15 cellular contexts compared by ENCODE assay signal in the genomic region with DNA sequence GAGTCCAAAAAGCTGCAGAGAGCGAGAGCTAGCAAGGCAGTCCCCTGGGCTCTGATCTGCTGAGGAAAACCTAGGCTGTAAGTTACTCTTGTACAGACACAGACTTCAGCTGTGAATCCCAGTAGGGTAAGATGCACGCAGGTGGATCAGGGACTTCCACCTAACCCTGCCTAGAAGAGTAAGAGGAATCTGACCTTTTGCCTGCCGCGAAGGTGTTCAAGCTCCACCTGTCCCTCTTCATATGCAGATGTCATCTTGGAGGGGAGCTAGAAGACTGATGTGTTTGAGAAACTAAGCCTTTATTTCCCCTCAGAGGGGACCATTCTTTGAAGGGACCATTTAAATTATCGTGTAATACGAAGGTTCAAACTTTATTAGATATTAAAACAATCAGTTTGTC.
A peak's percentile ranks its signal among the peaks of the same experiment; 100 is the strongest.
DNase-seq lines count a peak whose midpoint lies in the region; ATAC-seq and TF ChIP-seq lines count a peak whose summit lies in the region.
"Had no signal": no experiment of that assay in that cellular context is flagged by ENCODE, and none has a peak within 500 bp of the region (broad histone marks: within the 10 kb centered on the region; RNA-seq: fewer than 3 reads in every experiment).

No MANE protein-coding gene starts in this region.

- DNase-seq in GM23338 (ENCODE audit: low spot score) (peak; percentile 44), WTC11 (ENCODE audit: low spot score) (no peak), iPS DF 19.7 (ENCODE audit: low read depth, low spot score) (peak; percentile 12), mesenchymal stem cell (no peak), AG20443 (ENCODE audit: low spot score) (no peak)
- DNase-seq: 8988T; BE2C; Caco-2; CD4-positive, alpha-beta T cell; KG1 had no signal

- ATAC-seq in GM23338 (peak; percentile 92), WTC11 (peak; percentile 91), GM18907 (IDR thresholded peaks at IDR 0.05; ENCODE audit: unreplicated experiment) (no peak), HG02642 (IDR thresholded peaks at IDR 0.05; ENCODE audit: poor library complexity, unreplicated experiment) (no peak), GM21737 (IDR thresholded peaks at IDR 0.05; ENCODE audit: unreplicated experiment) (no peak)
- ATAC-seq: HepG2 had no signal

- no peak overlapping the region for H3K4me2 ChIP-seq in GM23338
- no peak overlapping the region for H3K4me2 ChIP-seq in mesenchymal stem cell (ENCODE audit: low read length, poor library complexity, severe bottlenecking)

- peak overlapping the region; percentile 46 to 55 for H2BK12ac ChIP-seq in mesenchymal stem cell (ENCODE audit: low read length in 2 of 2)

- H4K8ac ChIP-seq in mesenchymal stem cell (ENCODE audit: low read length), result peak overlapping the region; percentile 19

- no peak overlapping the region for H2BK5ac ChIP-seq in mesenchymal stem cell (ENCODE audit: low read depth, low read length, poor library complexity, severe bottlenecking)

- no peak overlapping the region for H3K14ac ChIP-seq in mesenchymal stem cell (ENCODE audit: low read length in 2 of 2)

- no peaks in the 10 kb centered on the region for H3K9me2 ChIP-seq in GM23338 (ENCODE audit: insufficient read depth)

- H3K27ac ChIP-seq in GM23338 (ENCODE audit: low read depth) (no peak overlapping the region), mesenchymal stem cell (ENCODE audit: low read length, poor library complexity, severe bottlenecking) (no peak overlapping the region)
- H3K27ac ChIP-seq: C4-2B had no signal

- H3K4me3 ChIP-seq in GM23338 (no peak overlapping the region), mesenchymal stem cell (ENCODE audit: insufficient read depth in 1 of 2, low read depth in 1 of 2, low read length in 2 of 2) (no peak overlapping the region)

- H3K27me3 Mint-ChIP-seq in GM23338 (ENCODE audit: insufficient read depth, low read depth, poor library complexity) (peaks cover 2% of the 10 kb centered on the region), WTC11 (ENCODE audit: low read depth) (peaks cover 15% of the 10 kb centered on the region)
- H3K27me3 Mint-ChIP-seq: CD4-positive, alpha-beta T cell had no signal

- H3K23ac ChIP-seq in mesenchymal stem cell (ENCODE audit: low read length in 2 of 2), result no peak overlapping the region

- H3K36me3 Mint-ChIP-seq in GM23338 (ENCODE audit: low read depth), result no peaks in the 10 kb centered on the region
- H3K36me3 Mint-ChIP-seq in WTC11, result no peaks in the 10 kb centered on the region

- WGBS in mesenchymal stem cell, result 53% methylated on average over 4 of the region's 6 CpGs

- no peaks in the 10 kb centered on the region for H3K79me1 ChIP-seq in mesenchymal stem cell (replicated peaks; ENCODE audit: low read length, poor library complexity, severe bottlenecking)

- H2BK120ac ChIP-seq in mesenchymal stem cell (ENCODE audit: low read depth, low read length), result no peak overlapping the region

- POLR2A ChIA-PET in WTC11 (lab: Charles Lee), result no interaction called here

- H3K9me3 ChIP-seq in mesenchymal stem cell (ENCODE audit: control insufficient read depth, low read length), result no peaks in the 10 kb centered on the region
- H3K9me3 ChIP-seq: BE2C, Caco-2 had no signal

- no peaks in the 10 kb centered on the region for H3K79me2 ChIP-seq in GM23338 (replicated peaks; ENCODE audit: insufficient read depth)

- no peak overlapping the region for H3K27ac Mint-ChIP-seq in GM23338
- H3K27ac Mint-ChIP-seq in WTC11, result no peak overlapping the region
- H3K27ac Mint-ChIP-seq: CD4-positive, alpha-beta T cell had no signal

- peak overlapping the region in 1 of 2 experiments; percentile 53 for H3K18ac ChIP-seq in mesenchymal stem cell (ENCODE audit: low read depth in 1 of 2, low read length in 2 of 2)

- no peak for TF ChIP-seq CTCF in GM23338 (conservative IDR thresholded peaks at IDR 0.05; ENCODE audit: low read depth in 2 of 2)
- TF ChIP-seq CTCF in WTC11 (IDR thresholded peaks at IDR 0.05), result no peak

- CTCF ChIA-PET in WTC11 (lab: Charles Lee), result interaction anchor here (1.1 to 2.2 kb wide), 3 partner anchors 14 to 180 kb away, joined by 3 to 12 read pairs (median 8); no protein-coding TSS in a partner anchor

- peaks cover 28% of the 10 kb centered on the region for H3K4me1 Mint-ChIP-seq in GM23338
- H3K4me1 Mint-ChIP-seq in WTC11, result peaks cover 43% of the 10 kb centered on the region

- H2BK15ac ChIP-seq in mesenchymal stem cell (ENCODE audit: low read depth, poor library complexity, severe bottlenecking), result no peak overlapping the region

- H3F3A ChIP-seq in GM23338 (replicated peaks; ENCODE audit: low read depth), result no peaks in the 10 kb centered on the region

- H3K4ac ChIP-seq in mesenchymal stem cell (ENCODE audit: low read depth in 1 of 2, low read length in 2 of 2), result no peak overlapping the region

- H3K27me3 ChIP-seq in GM23338 (ENCODE audit: insufficient read depth), result no peaks in the 10 kb centered on the region
- no peaks in the 10 kb centered on the region for H3K27me3 ChIP-seq in mesenchymal stem cell (ENCODE audit: control insufficient read depth in 1 of 2, insufficient read depth in 1 of 2, low read length in 2 of 2)
- H3K27me3 ChIP-seq: BE2C had no signal

- peak overlapping the region; percentile 74 for H4K91ac ChIP-seq in mesenchymal stem cell (ENCODE audit: low read length)

- no peak overlapping the region for H2AK5ac ChIP-seq in mesenchymal stem cell (ENCODE audit: low read length, severe bottlenecking)

- H3K9me3 Mint-ChIP-seq in GM23338 (no peaks in the 10 kb centered on the region), WTC11 (no peaks in the 10 kb centered on the region; the same call in 1 of the 2 replicates)
- H3K9me3 Mint-ChIP-seq: CD4-positive, alpha-beta T cell had no signal

- H3K36me3 ChIP-seq in GM23338 (ENCODE audit: insufficient read depth), result no peaks in the 10 kb centered on the region
- no peaks in the 10 kb centered on the region for H3K36me3 ChIP-seq in mesenchymal stem cell (ENCODE audit: control insufficient read depth in 1 of 2, insufficient read depth in 2 of 2, low read depth in 1 of 2, low read length in 2 of 2)
- H3K36me3 ChIP-seq: BE2C had no signal

- H3K9ac ChIP-seq in mesenchymal stem cell (ENCODE audit: low read length), result no peak overlapping the region

- H4K20me1 ChIP-seq in GM23338 (replicated peaks; ENCODE audit: insufficient read depth), result no peaks in the 10 kb centered on the region

- H3K4me1 ChIP-seq in GM23338 (ENCODE audit: insufficient read depth) (peaks cover 14% of the 10 kb centered on the region), mesenchymal stem cell (ENCODE audit: control insufficient read depth, insufficient read depth, low read depth, low read length) (peaks cover 4% of the 10 kb centered on the region)
- H3K4me1 ChIP-seq: BE2C, Caco-2 had no signal

- H2AFZ ChIP-seq in GM23338 (no peak overlapping the region), mesenchymal stem cell (ENCODE audit: low read depth, low read length) (no peak overlapping the region)

- H3K4me3 Mint-ChIP-seq in GM23338 (no peak overlapping the region), WTC11 (no peak overlapping the region)
- H3K4me3 Mint-ChIP-seq: CD4-positive, alpha-beta T cell had no signal

TF ChIP-seq in GM23338, 12 proteins besides CTCF, POLR2A, EP300 and RAD21 (continues in another document):
- no peak for TF ChIP-seq EZH2phosphoT487 (IDR thresholded peaks at IDR 0.05; ENCODE audit: unreplicated experiment)

TF ChIP-seq in WTC11, 78 proteins besides CTCF, POLR2A, EP300 and RAD21:
- TF ChIP-seq, protein P1, sequence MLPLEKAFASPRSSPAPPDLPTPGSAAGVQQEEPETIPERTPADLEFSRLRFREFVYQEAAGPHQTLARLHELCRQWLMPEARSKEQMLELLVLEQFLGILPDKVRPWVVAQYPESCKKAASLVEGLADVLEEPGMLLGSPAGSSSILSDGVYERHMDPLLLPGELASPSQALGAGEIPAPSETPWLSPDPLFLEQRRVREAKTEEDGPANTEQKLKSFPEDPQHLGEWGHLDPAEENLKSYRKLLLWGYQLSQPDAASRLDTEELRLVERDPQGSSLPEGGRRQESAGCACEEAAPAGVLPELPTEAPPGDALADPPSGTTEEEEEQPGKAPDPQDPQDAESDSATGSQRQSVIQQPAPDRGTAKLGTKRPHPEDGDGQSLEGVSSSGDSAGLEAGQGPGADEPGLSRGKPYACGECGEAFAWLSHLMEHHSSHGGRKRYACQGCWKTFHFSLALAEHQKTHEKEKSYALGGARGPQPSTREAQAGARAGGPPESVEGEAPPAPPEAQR (CRISPR knock-in tag; IDR thresholded peaks at IDR 0.05), result no peak
- TF ChIP-seq, protein P2, sequence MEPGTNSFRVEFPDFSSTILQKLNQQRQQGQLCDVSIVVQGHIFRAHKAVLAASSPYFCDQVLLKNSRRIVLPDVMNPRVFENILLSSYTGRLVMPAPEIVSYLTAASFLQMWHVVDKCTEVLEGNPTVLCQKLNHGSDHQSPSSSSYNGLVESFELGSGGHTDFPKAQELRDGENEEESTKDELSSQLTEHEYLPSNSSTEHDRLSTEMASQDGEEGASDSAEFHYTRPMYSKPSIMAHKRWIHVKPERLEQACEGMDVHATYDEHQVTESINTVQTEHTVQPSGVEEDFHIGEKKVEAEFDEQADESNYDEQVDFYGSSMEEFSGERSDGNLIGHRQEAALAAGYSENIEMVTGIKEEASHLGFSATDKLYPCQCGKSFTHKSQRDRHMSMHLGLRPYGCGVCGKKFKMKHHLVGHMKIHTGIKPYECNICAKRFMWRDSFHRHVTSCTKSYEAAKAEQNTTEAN (CRISPR knock-in tag; IDR thresholded peaks at IDR 0.05), result 0 out of 2 replicates have a peak, but pooled peaks have one; percentile 33
- TF ChIP-seq, protein P3, sequence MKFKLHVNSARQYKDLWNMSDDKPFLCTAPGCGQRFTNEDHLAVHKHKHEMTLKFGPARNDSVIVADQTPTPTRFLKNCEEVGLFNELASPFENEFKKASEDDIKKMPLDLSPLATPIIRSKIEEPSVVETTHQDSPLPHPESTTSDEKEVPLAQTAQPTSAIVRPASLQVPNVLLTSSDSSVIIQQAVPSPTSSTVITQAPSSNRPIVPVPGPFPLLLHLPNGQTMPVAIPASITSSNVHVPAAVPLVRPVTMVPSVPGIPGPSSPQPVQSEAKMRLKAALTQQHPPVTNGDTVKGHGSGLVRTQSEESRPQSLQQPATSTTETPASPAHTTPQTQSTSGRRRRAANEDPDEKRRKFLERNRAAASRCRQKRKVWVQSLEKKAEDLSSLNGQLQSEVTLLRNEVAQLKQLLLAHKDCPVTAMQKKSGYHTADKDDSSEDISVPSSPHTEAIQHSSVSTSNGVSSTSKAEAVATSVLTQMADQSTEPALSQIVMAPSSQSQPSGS (CRISPR knock-in tag; IDR thresholded peaks at IDR 0.05; ENCODE audit: borderline replicate concordance, low read depth), result no peak
TF ChIP-seq in WTC11: peak in this region for 1.

Comparison
In these comparisons a context has a peak if more than half of its experiments do, and no peak if none do; other contexts are left out.
1. ATAC-seq: peak in GM23338 (single experiment) and WTC11 (single experiment); none in GM18907 (single experiment), HG02642 (single experiment) and GM21737 (single experiment).
2. DNase-seq: peak in GM23338 (single experiment) and iPS DF 19.7 (single experiment); none in WTC11 (single experiment), mesenchymal stem cell (single experiment) and AG20443 (single experiment).